In the genomic region with DNA sequence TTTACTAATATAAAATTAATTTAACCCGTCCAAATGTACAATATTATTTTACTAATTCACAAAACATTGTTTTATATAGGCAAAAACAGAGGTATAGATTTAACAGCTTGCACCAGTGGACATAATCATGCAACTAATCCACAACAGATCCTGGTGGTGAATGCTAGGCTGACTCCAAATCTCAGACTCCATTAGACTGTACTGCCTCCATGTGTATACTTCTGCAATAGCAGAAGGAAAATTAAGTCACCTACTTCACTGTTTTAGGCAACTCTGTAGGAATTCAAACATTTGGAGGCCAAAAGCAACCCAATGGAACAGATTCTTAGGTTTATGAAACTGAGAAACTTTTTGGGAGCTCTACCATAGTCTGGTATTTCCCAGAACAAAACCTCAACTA, we compare ENCODE assay signal across 8 cellular contexts. TPM values are rescaled to one million over a fixed set of nuclear protein-coding genes. Genes with fewer than 3 reads are reported as not detected.
DNase-seq lines count a peak whose midpoint lies in the region; ATAC-seq and TF ChIP-seq lines count a peak whose summit lies in the region.

No MANE protein-coding gene starts in this region.

- no peaks in the 10 kb centered on the region for H3K9me2 ChIP-seq in hepatocyte (replicated peaks; ENCODE audit: insufficient read depth)

- H4K20me1 ChIP-seq in hepatocyte (ENCODE audit: insufficient read depth, poor library complexity, severe bottlenecking), result no peaks in the 10 kb centered on the region

- TF ChIP-seq CTCF in CD4-positive, alpha-beta T cell (IDR thresholded peaks at IDR 0.05), result peak; percentile 66
- TF ChIP-seq CTCF in hepatocyte (IDR thresholded peaks at IDR 0.05; ENCODE audit: poor library complexity), result peak; percentile 44
- peak in 3 of 6 experiments; percentile 25 to 48 (median 46) for TF ChIP-seq CTCF in upper lobe of left lung (IDR thresholded peaks at IDR 0.05)

- no peak overlapping the region for H3K27ac ChIP-seq in CD4-positive, alpha-beta T cell (ENCODE audit: low read depth, low read length)
- no peak overlapping the region for H3K27ac ChIP-seq in hepatocyte
- H3K27ac ChIP-seq in upper lobe of left lung, result no peak overlapping the region

- peaks cover 4% of the 10 kb centered on the region for H3K27me3 Mint-ChIP-seq in CD4-positive, alpha-beta T cell
- H3K27me3 Mint-ChIP-seq in T-cell, result peaks cover 7% of the 10 kb centered on the region in 2 donors

- H2AFZ ChIP-seq in hepatocyte, result no peak overlapping the region

- no peak for TF ChIP-seq EP300 in upper lobe of left lung (IDR thresholded peaks at IDR 0.05)

- intact Hi-C loops in CD4-positive, alpha-beta T cell (cut with DNase I, micrococcal nuclease), result loop anchor here (1.0 to 10.0 kb wide), 4 partner anchors 213 to 351 kb away; no protein-coding TSS in a partner anchor

- ATAC-seq in CD4-positive, alpha-beta T cell (ENCODE audit: poor library complexity), result peak; percentile 61
- peak; percentile 80 for ATAC-seq in GM18519 (IDR thresholded peaks at IDR 0.05; ENCODE audit: low FRiP score, unreplicated experiment)
- ATAC-seq in HG03521 (IDR thresholded peaks at IDR 0.05; ENCODE audit: unreplicated experiment), result peak; percentile 71
- peak; percentile 50 to 65 (median 56) for ATAC-seq in T-cell (replicated peaks in 1 of 4)
- peak; percentile 43 to 77 for ATAC-seq in upper lobe of left lung (ENCODE audit: low FRiP score in 2 of 2)

- H3K27ac Mint-ChIP-seq in CD4-positive, alpha-beta T cell, result no peak overlapping the region
- no peak overlapping the region for H3K27ac Mint-ChIP-seq in T-cell

- no peaks in the 10 kb centered on the region for H3K9me3 Mint-ChIP-seq in CD4-positive, alpha-beta T cell
- H3K9me3 Mint-ChIP-seq in T-cell, result no peaks in the 10 kb centered on the region

- WGBS in hepatocyte (ENCODE audit: low lambda C conversion rate, missing lambda C conversion rate), result 30% methylated on average over 1 of the region's 1 CpG
- WGBS in upper lobe of left lung, 2 donors, result 44 to 48% methylated on average over 1 of the region's 1 CpG

- no peaks in the 10 kb centered on the region for H3K36me3 ChIP-seq in hepatocyte (replicated peaks; ENCODE audit: insufficient read depth, low read depth)
- H3K36me3 ChIP-seq in upper lobe of left lung, result no peaks in the 10 kb centered on the region

- CTCF ChIA-PET in CD4-positive, alpha-beta T cell (lab: Charles Lee), result interaction anchor here (1.0 kb wide), 1 partner anchor 23 kb away, joined by 3 read pairs; no protein-coding TSS in a partner anchor
- CTCF ChIA-PET in T-cell (lab: Charles Lee), result no interaction called here

- H3K9me3 ChIP-seq in CD4-positive, alpha-beta T cell (ENCODE audit: control insufficient read depth, low read length), result no peaks in the 10 kb centered on the region
- no peaks in the 10 kb centered on the region for H3K9me3 ChIP-seq in hepatocyte (ENCODE audit: low read depth)
- H3K9me3 ChIP-seq in upper lobe of left lung, result no peaks in the 10 kb centered on the region

- no peaks in the 10 kb centered on the region for H3K36me3 Mint-ChIP-seq in CD4-positive, alpha-beta T cell (ENCODE audit: low read depth)
- no peaks in the 10 kb centered on the region for H3K36me3 Mint-ChIP-seq in T-cell

- POLR2A ChIA-PET in CD4-positive, alpha-beta T cell (lab: Charles Lee), result interaction anchor here (0.6 kb wide), 1 partner anchor 39 kb away, joined by 3 read pairs; no protein-coding TSS in a partner anchor
- POLR2A ChIA-PET in T-cell (lab: Charles Lee), result no interaction called here

- no peaks in the 10 kb centered on the region for H3K79me2 ChIP-seq in hepatocyte

- H3K27me3 ChIP-seq in CD4-positive, alpha-beta T cell (ENCODE audit: control insufficient read depth, insufficient read depth, low read length), result no peaks in the 10 kb centered on the region
- H3K27me3 ChIP-seq in hepatocyte (no peaks in the 10 kb centered on the region), upper lobe of left lung (no peaks in the 10 kb centered on the region)

- H3K4me1 Mint-ChIP-seq in CD4-positive, alpha-beta T cell (ENCODE audit: low read depth), result no peaks in the 10 kb centered on the region
- no peaks in the 10 kb centered on the region for H3K4me1 Mint-ChIP-seq in T-cell

- H3K4me3 ChIP-seq in hepatocyte, result no peak overlapping the region
- no peak overlapping the region for H3K4me3 ChIP-seq in upper lobe of left lung

- H3K4me1 ChIP-seq in hepatocyte (ENCODE audit: insufficient read depth) (no peaks in the 10 kb centered on the region), upper lobe of left lung (no peaks in the 10 kb centered on the region)

- no peak overlapping the region for H3K4me3 Mint-ChIP-seq in CD4-positive, alpha-beta T cell
- no peak overlapping the region for H3K4me3 Mint-ChIP-seq in T-cell

- no peak overlapping the region for H3K4me2 ChIP-seq in hepatocyte

- TF ChIP-seq POLR2A in upper lobe of left lung (IDR thresholded peaks at IDR 0.05), result no peak

- no peak for DNase-seq in CD4-positive, alpha-beta T cell
- no peak for DNase-seq in T-cell
- peak; percentile 26 for DNase-seq in hepatocyte (ENCODE audit: low spot score)
- no peak for DNase-seq in upper lobe of left lung
- DNase-seq in NCI-H1092 (lab: John Stamatoyannopoulos, UW), result no peak
- DNase-seq in cerebellum (ENCODE audit: low spot score), result no peak

RNA-seq across cellular contexts. Expression of a gene that starts 30.0 kb away (rescaled TPM):
- not detected for total RNA-seq in CD4-positive, alpha-beta T cell
- under 1 TPM in 1 of 5 donors, not detected in 4; 0.13 TPM for total RNA-seq in T-cell
- total RNA-seq in hepatocyte, result 0.43 and 1.6 TPM in 2 replicates
- polyA plus RNA-seq in hepatocyte, result not detected in 2 replicates
- 1 to 10 TPM in 5 of 6 donors, not detected in 1; 1.8 to 7.3 (median 3.5) TPM for total RNA-seq in upper lobe of left lung
- 24.8 TPM for total RNA-seq in cerebellum

RNA-seq across cellular contexts. Expression of a gene that starts 39.7 kb away (rescaled TPM):
- 1 to 10 TPM; 2.8 to 3.0 TPM for total RNA-seq in CD4-positive, alpha-beta T cell
- 10 to 100 TPM in 2 of 5 donors, 1 to 10 TPM in 3; 2.9 to 10.9 (median 7.1) TPM for total RNA-seq in T-cell
- 14.8 and 14.9 TPM in 2 replicates for total RNA-seq in hepatocyte
- polyA plus RNA-seq in hepatocyte, result 13.0 and 16.1 TPM in 2 replicates
- 10 to 100 TPM in 2 of 6 donors, 1 to 10 TPM in 4; 1.4 to 10.6 (median 5.5) TPM for total RNA-seq in upper lobe of left lung
- 6.3 TPM for total RNA-seq in cerebellum
